9 cellular contexts compared by ENCODE assay signal in the genomic region with DNA sequence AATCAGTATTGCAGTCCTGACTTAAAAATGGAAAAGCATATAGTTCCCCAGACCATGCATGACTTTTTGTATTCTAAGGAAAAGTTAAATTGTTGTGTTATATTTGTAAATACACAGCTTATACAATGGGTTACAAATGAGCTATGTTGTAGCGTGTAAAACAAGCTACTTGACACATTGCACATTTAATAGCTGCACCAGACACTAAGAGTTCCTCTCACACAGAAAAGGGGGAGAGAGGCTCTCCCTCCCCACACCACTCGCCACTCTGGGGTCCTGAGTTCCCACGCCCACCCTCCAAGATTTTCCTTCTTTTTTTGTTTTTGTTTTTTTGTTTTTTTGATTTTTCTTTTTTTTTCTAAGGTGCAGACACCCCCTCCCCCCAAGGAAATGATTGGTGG. TPM values are rescaled to one million over a fixed set of nuclear protein-coding genes. Genes with fewer than 3 reads are reported as not detected.
DNase-seq lines count a peak whose midpoint lies in the region; ATAC-seq and TF ChIP-seq lines count a peak whose summit lies in the region.
"Had no signal": no experiment of that assay in that cellular context is flagged by ENCODE, and none has a peak within 500 bp of the region (broad histone marks: within the 10 kb centered on the region; RNA-seq: fewer than 3 reads in every experiment).

No MANE protein-coding gene starts in this region.

- H2AFZ ChIP-seq in GM23248: no peak overlapping the region

- H3K9me3 ChIP-seq in GM23248 (ENCODE audit: low read depth) (no peaks in the 10 kb centered on the region), gastroesophageal sphincter (no peaks in the 10 kb centered on the region), skeletal muscle tissue (ENCODE audit: control insufficient read depth in 3 of 3, low read length in 3 of 3) (no peaks in the 10 kb centered on the region)
- H3K9me3 ChIP-seq: adrenal gland had no signal

- peak overlapping the region; percentile 50 for H3K4me3 Mint-ChIP-seq in activated T-helper 2 cell treated with anti-CD3 and anti-CD28 coated beads, Interferon-gamma antibody, Interleukin-2, Interleukin-4, amounts not matched to agents 10 μg/mL and 5 μg/mL and 100 μg/mL, durations not matched to agents 14 hours and 24 hours and 36 hours (ENCODE audit: low read depth)

- H3K27ac Mint-ChIP-seq in activated T-helper 2 cell treated with anti-CD3 and anti-CD28 coated beads, Interferon-gamma antibody, Interleukin-2, Interleukin-4, amounts not matched to agents 10 μg/mL and 5 μg/mL and 100 μg/mL, durations not matched to agents 14 hours and 24 hours and 36 hours: peak overlapping the region; percentile 44

- H3K4me1 Mint-ChIP-seq in activated T-helper 2 cell treated with anti-CD3 and anti-CD28 coated beads, Interferon-gamma antibody, Interleukin-2, Interleukin-4, amounts not matched to agents 10 μg/mL and 5 μg/mL and 100 μg/mL, durations not matched to agents 14 hours and 24 hours and 36 hours (ENCODE audit: low read depth): peaks cover 62% of the 10 kb centered on the region

- H3K4me3 ChIP-seq in GM23248: peak overlapping the region; percentile 98
- H3K4me3 ChIP-seq in gastroesophageal sphincter: peak overlapping the region; percentile 6 to 98
- peak overlapping the region; percentile 39 to 88 (median 59) for H3K4me3 ChIP-seq in skeletal muscle tissue (ENCODE audit: low read length in 3 of 3)

- peaks cover 56% of the 10 kb centered on the region for H3K4me1 ChIP-seq in GM23248 (ENCODE audit: insufficient read depth)
- H3K4me1 ChIP-seq in gastroesophageal sphincter: peaks cover 25 to 76% (median 33%) of the 10 kb centered on the region in 3 donors
- peaks cover 71 to 87% (median 75%) of the 10 kb centered on the region in 3 donors for H3K4me1 ChIP-seq in skeletal muscle tissue (ENCODE audit: control insufficient read depth in 3 of 3, insufficient read depth in 3 of 3, low read length in 3 of 3)

- H3K36me3 Mint-ChIP-seq in activated T-helper 2 cell treated with anti-CD3 and anti-CD28 coated beads, Interferon-gamma antibody, Interleukin-2, Interleukin-4, amounts not matched to agents 10 μg/mL and 5 μg/mL and 100 μg/mL, durations not matched to agents 14 hours and 24 hours and 36 hours (ENCODE audit: low read depth): peaks cover 97% of the 10 kb centered on the region

- peak overlapping the region; percentile 100 for H3K27ac ChIP-seq in GM23248
- peak overlapping the region; percentile 93 to 100 (median 100) for H3K27ac ChIP-seq in gastroesophageal sphincter
- peak overlapping the region; percentile 99 for H3K27ac ChIP-seq in skeletal muscle tissue (ENCODE audit: low read depth, low read length)

- H3K36me3 ChIP-seq in GM23248 (ENCODE audit: low read depth) (peaks cover 71% of the 10 kb centered on the region), gastroesophageal sphincter (peaks cover 5 to 68% of the 10 kb centered on the region in 2 donors), skeletal muscle tissue (ENCODE audit: control insufficient read depth in 3 of 3, insufficient read depth in 3 of 3, low read length in 3 of 3) (peaks cover 43% of the 10 kb centered on the region in 3 donors)

- no peak for TF ChIP-seq EP300 in gastroesophageal sphincter (IDR thresholded peaks at IDR 0.05)

- in situ Hi-C loops in GM23248 (cut with MboI): loop anchor here (10.0 to 25.0 kb wide), 2 partner anchors 534 to 984 kb away; no protein-coding TSS in a partner anchor

- H4K20me1 ChIP-seq in GM23248 (ENCODE audit: insufficient read depth): 0 out of 2 replicates have a peak, but pooled peaks cover 3% of the 10 kb centered on the region

- no peak for ATAC-seq in gastroesophageal sphincter
- no peak for ATAC-seq in GM18909 (IDR thresholded peaks at IDR 0.05; ENCODE audit: poor library complexity, unreplicated experiment)
- ATAC-seq in GM18502 (IDR thresholded peaks at IDR 0.05; ENCODE audit: poor library complexity, unreplicated experiment): no peak

- intact Hi-C loops in activated T-helper 2 cell treated with anti-CD3 and anti-CD28 coated beads, Interferon-gamma antibody, Interleukin-2, Interleukin-4, amounts not matched to agents 10 μg/mL and 5 μg/mL and 100 μg/mL, durations not matched to agents 14 hours and 24 hours and 36 hours (cut with micrococcal nuclease): loop anchor here (5.0 kb wide), 1 partner anchor 874 kb away; no protein-coding TSS in a partner anchor

- no peak for TF ChIP-seq CTCF in gastroesophageal sphincter (IDR thresholded peaks at IDR 0.05)

- no peaks in the 10 kb centered on the region for H3K9me2 ChIP-seq in GM23248 (ENCODE audit: insufficient read depth)

- peak; percentile 42 for DNase-seq in GM23248
- no peak for DNase-seq in activated T-helper 2 cell treated with anti-CD3 and anti-CD28 coated beads, Interferon-gamma antibody, Interleukin-2, Interleukin-4, amounts not matched to agents 10 μg/mL and 5 μg/mL and 100 μg/mL, durations not matched to agents 14 hours and 24 hours and 36 hours (ENCODE audit: low spot score)
- DNase-seq in MV-4-11 (lab: John Stamatoyannopoulos, UW): no peak
- no peak for DNase-seq in GOT3 (lab: John Stamatoyannopoulos, UW)

- peak overlapping the region; percentile 94 for H3K4me2 ChIP-seq in GM23248 (ENCODE audit: unreplicated experiment)

- H3K9ac ChIP-seq in GM23248 (peak overlapping the region; percentile 100), skeletal muscle tissue (ENCODE audit: low read depth in 1 of 3, low read length in 3 of 3) (peak overlapping the region; percentile 7 to 100 (median 35))

- no peaks in the 10 kb centered on the region for H3K9me3 Mint-ChIP-seq in activated T-helper 2 cell treated with anti-CD3 and anti-CD28 coated beads, Interferon-gamma antibody, Interleukin-2, Interleukin-4, amounts not matched to agents 10 μg/mL and 5 μg/mL and 100 μg/mL, durations not matched to agents 14 hours and 24 hours and 36 hours

- H3K79me2 ChIP-seq in GM23248 (ENCODE audit: insufficient read depth): peaks cover 60% of the 10 kb centered on the region

- 50 to 51% methylated on average over 3 of the region's 3 CpGs for WGBS in GM23248 (ENCODE audit: low coverage in 1 of 2, low lambda C conversion rate in 2 of 2, missing lambda C conversion rate in 2 of 2), 2 experiments
- 28 to 34% methylated on average over 3 of the region's 3 CpGs for WGBS in gastroesophageal sphincter (ENCODE audit: low coverage in 1 of 2), 2 donors

- no peak for TF ChIP-seq POLR2A in gastroesophageal sphincter (IDR thresholded peaks at IDR 0.05)

- H3K27me3 ChIP-seq in GM23248 (replicated peaks; ENCODE audit: insufficient read depth): no peaks in the 10 kb centered on the region
- no peaks in the 10 kb centered on the region for H3K27me3 ChIP-seq in gastroesophageal sphincter
- H3K27me3 ChIP-seq in skeletal muscle tissue (ENCODE audit: control insufficient read depth in 3 of 3, insufficient read depth in 3 of 3, low read length in 3 of 3): no peaks in the 10 kb centered on the region
- H3K27me3 ChIP-seq: adrenal gland had no signal

- H3F3A ChIP-seq in GM23248 (ENCODE audit: insufficient read depth): peaks cover 97% of the 10 kb centered on the region

- no peaks in the 10 kb centered on the region for H3K27me3 Mint-ChIP-seq in activated T-helper 2 cell treated with anti-CD3 and anti-CD28 coated beads, Interferon-gamma antibody, Interleukin-2, Interleukin-4, amounts not matched to agents 10 μg/mL and 5 μg/mL and 100 μg/mL, durations not matched to agents 14 hours and 24 hours and 36 hours (ENCODE audit: low read depth)

RNA-seq across cellular contexts. Expression of gene KLF6, which starts 6.3 kb away (rescaled TPM):
- total RNA-seq in GM23248 (2014; rRNA removed; shearing (Covaris generic)): 49.8 and 58.9 TPM in 2 replicates
- 264 and 279 TPM in 2 replicates for polyA plus RNA-seq in GM23248 (2016; fragmentation: Nextera tagmentation; extraction: Ambion mirVana)
- 126 and 129 TPM in 2 replicates for total RNA-seq in activated T-helper 2 cell treated with anti-CD3 and anti-CD28 coated beads, Interferon-gamma antibody, Interleukin-2, Interleukin-4, amounts not matched to agents 10 μg/mL and 5 μg/mL and 100 μg/mL, durations not matched to agents 14 hours and 24 hours and 36 hours
- 100 to 1,000 TPM in 2 of 4 donors, 10 to 100 TPM in 2; 90.3 to 113 (median 105) TPM for total RNA-seq in gastroesophageal sphincter
- 50.6 TPM for total RNA-seq in skeletal muscle tissue
